In the genomic region with DNA sequence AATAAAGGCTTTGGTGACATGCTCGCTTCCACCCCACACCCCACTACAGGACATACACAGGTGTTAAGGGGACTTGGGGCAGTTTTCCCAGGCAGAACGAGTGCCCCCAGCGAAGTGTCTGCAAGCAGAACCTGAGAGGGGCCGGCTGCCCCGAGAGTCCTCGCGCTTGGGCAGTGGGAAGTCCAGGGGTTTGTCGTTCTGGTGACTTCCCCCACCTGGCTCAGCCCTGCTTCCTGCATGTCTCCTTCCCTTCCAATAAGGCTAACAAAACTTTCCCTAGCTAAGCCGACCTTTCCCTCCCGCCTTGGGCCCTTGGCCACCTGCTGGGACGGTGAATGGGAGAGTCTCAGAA, we compare ENCODE assay signal across 13 cellular contexts. TPM values are rescaled to one million over a fixed set of nuclear protein-coding genes. Genes with fewer than 3 reads are reported as not detected.
DNase-seq lines count a peak whose midpoint lies in the region; ATAC-seq and TF ChIP-seq lines count a peak whose summit lies in the region.
"Had no signal": no experiment of that assay in that cellular context is flagged by ENCODE, and none has a peak within 500 bp of the region (broad histone marks: within the 10 kb centered on the region; RNA-seq: fewer than 3 reads in every experiment).

No MANE protein-coding gene starts in this region.

- H3K27ac ChIP-seq in Panc1 (ENCODE audit: low read length): no peak overlapping the region
- H3K27ac ChIP-seq in iPS DF 6.9 (ENCODE audit: low read length): no peak overlapping the region
- H3K27ac ChIP-seq in parathyroid adenoma: no peak overlapping the region

- peaks cover 4% of the 10 kb centered on the region for H3K27me3 Mint-ChIP-seq in Caco-2 (ENCODE audit: insufficient read depth, unreplicated experiment)

- TF ChIP-seq CTCF in Caco-2 (IDR thresholded peaks at IDR 0.05; ENCODE audit: insufficient read depth in 1 of 2, low read depth in 1 of 2, low read length in 1 of 2, severe bottlenecking in 1 of 2, unreplicated experiment in 1 of 2) (no peak), Panc1 (IDR thresholded peaks at IDR 0.05) (no peak), parathyroid adenoma (IDR thresholded peaks at IDR 0.05) (no peak), GM20000 (IDR thresholded peaks at IDR 0.05; ENCODE audit: extremely low read depth, missing control alignments) (no peak)

- H3K9me3 Mint-ChIP-seq in Caco-2 (ENCODE audit: unreplicated experiment): no peaks in the 10 kb centered on the region
- H3K9me3 Mint-ChIP-seq: HFFc6; stimulated activated memory B cell treated with anti-CD40 and anti-IgM and Interleukin-4, amounts not matched to agents 10 μg/mL and 1 μg/mL and 100 μg/mL, for 72 hours had no signal

- BruUV-seq in Caco-2 (replicated peaks; lab: Mats Ljungman, UMichigan) (no TSS peak), Panc1 (replicated peaks; lab: Mats Ljungman, UMichigan) (no TSS peak)

- H3K4me1 ChIP-seq in Caco-2 (peaks cover 4% of the 10 kb centered on the region; the same call in 1 of the 2 replicates), Panc1 (ENCODE audit: control insufficient read depth, insufficient read depth, low read length) (peaks cover 3% of the 10 kb centered on the region; the same call in 1 of the 2 replicates), iPS DF 6.9 (ENCODE audit: control insufficient read depth, insufficient read depth, low read length) (peaks cover 2% of the 10 kb centered on the region), parathyroid adenoma (no peaks in the 10 kb centered on the region)

- H3K27ac Mint-ChIP-seq in Caco-2 (ENCODE audit: unreplicated experiment): no peak overlapping the region
- H3K27ac Mint-ChIP-seq: HFFc6; stimulated activated memory B cell treated with anti-CD40 and anti-IgM and Interleukin-4, amounts not matched to agents 10 μg/mL and 1 μg/mL and 100 μg/mL, for 72 hours had no signal

- no peaks in the 10 kb centered on the region for H3K79me2 ChIP-seq in parathyroid adenoma

- no peak overlapping the region for H2AFZ ChIP-seq in parathyroid adenoma

- POLR2A ChIA-PET in Caco-2 (lab: Charles Lee): no interaction called here
- POLR2A ChIA-PET in Panc1 (lab: Charles Lee): no interaction called here

- H3K36me3 ChIP-seq in Caco-2 (ENCODE audit: control insufficient read depth, insufficient read depth, low read length): no peaks in the 10 kb centered on the region
- H3K36me3 ChIP-seq in Panc1 (ENCODE audit: control insufficient read depth, insufficient read depth, low read length): no peaks in the 10 kb centered on the region
- no peaks in the 10 kb centered on the region for H3K36me3 ChIP-seq in iPS DF 6.9 (ENCODE audit: control insufficient read depth, insufficient read depth, low read length)
- no peaks in the 10 kb centered on the region for H3K36me3 ChIP-seq in parathyroid adenoma (ENCODE audit: control insufficient read depth, insufficient read depth, low read length)
- H3K36me3 ChIP-seq: MG63 had no signal

- no peak; the same call in 1 of the 2 replicates for ATAC-seq in Panc1
- no peak for ATAC-seq in HG02884 (IDR thresholded peaks at IDR 0.05; ENCODE audit: unreplicated experiment)

- no peaks in the 10 kb centered on the region for H3K9me3 ChIP-seq in Caco-2
- no peaks in the 10 kb centered on the region for H3K9me3 ChIP-seq in Panc1 (ENCODE audit: control insufficient read depth, insufficient read depth, low read depth, low read length)
- no peaks in the 10 kb centered on the region for H3K9me3 ChIP-seq in iPS DF 6.9 (ENCODE audit: control insufficient read depth, insufficient read depth, low read length)
- no peaks in the 10 kb centered on the region for H3K9me3 ChIP-seq in parathyroid adenoma (ENCODE audit: control insufficient read depth, low read length)
- H3K9me3 ChIP-seq: MG63 had no signal

- H3K9ac ChIP-seq in parathyroid adenoma: no peak overlapping the region

- CTCF ChIA-PET in Caco-2 (lab: Charles Lee): no interaction called here
- CTCF ChIA-PET in Panc1 (lab: Charles Lee): interaction anchor here (0.6 kb wide), 1 partner anchor 481 kb away, joined by 4 read pairs; no protein-coding TSS in a partner anchor

- peak overlapping the region; percentile 80 for H3K4me2 ChIP-seq in parathyroid adenoma (ENCODE audit: low read length)

- H3K4me3 Mint-ChIP-seq in Caco-2 (ENCODE audit: unreplicated experiment): peak overlapping the region; percentile 69
- H3K4me3 Mint-ChIP-seq: HFFc6 had no signal

- DNase-seq in Caco-2: peak in 1 of 2 experiments; percentile 7
- DNase-seq in Panc1 (ENCODE audit: low read depth, low spot score): no peak
- no peak for DNase-seq in iPS DF 6.9 (ENCODE audit: low read depth, low spot score)
- no peak for DNase-seq in kidney tubule cell (ENCODE audit: low spot score)
- no peak for DNase-seq in GM20000 (ENCODE audit: low spot score)
- no peak for DNase-seq in NCI-H2227 (lab: John Stamatoyannopoulos, UW; ENCODE audit: unreplicated experiment)
- DNase-seq: HFFc6; PC-3; stimulated activated CD4-positive, alpha-beta T cell treated with anti-CD3 and anti-CD28 coated beads, Interleukin-4, amount 100 ng/mL, for 24 hours had no signal

- no CpG with 5 or more reads among the region's 11 CpGs for WGBS in iPS DF 6.9 (ENCODE audit: insufficient coverage, insufficient read length)

- intact Hi-C loops in Caco-2 (cut with micrococcal nuclease; ENCODE audit: unreplicated experiment) (loop anchor here (1.0 to 10.0 kb wide), 2 partner anchors 66 to 125 kb away; partner anchors contain the start of gene CCDC186), Panc1 (cut with micrococcal nuclease; ENCODE audit: unreplicated experiment) (no loop called here)

- no peaks in the 10 kb centered on the region for H3K4me1 Mint-ChIP-seq in Caco-2 (ENCODE audit: low read depth, unreplicated experiment)

- H3K36me3 Mint-ChIP-seq in Caco-2 (ENCODE audit: insufficient read depth, unreplicated experiment): no peaks in the 10 kb centered on the region
- H3K36me3 Mint-ChIP-seq: stimulated activated memory B cell treated with anti-CD40 and anti-IgM and Interleukin-4, amounts not matched to agents 10 μg/mL and 1 μg/mL and 100 μg/mL, for 72 hours had no signal

- H3K27me3 ChIP-seq in Caco-2 (replicated peaks; ENCODE audit: control insufficient read depth, insufficient read depth, low read length) (no peaks in the 10 kb centered on the region; the same call in 1 of the 2 replicates), Panc1 (ENCODE audit: control insufficient read depth, insufficient read depth, low read length) (peaks cover 43% of the 10 kb centered on the region), iPS DF 6.9 (ENCODE audit: control insufficient read depth, insufficient read depth, low read length) (peaks cover 4% of the 10 kb centered on the region; the same call in 1 of the 2 replicates), parathyroid adenoma (ENCODE audit: control insufficient read depth, insufficient read depth, low read length) (no peaks in the 10 kb centered on the region)

- H3K4me3 ChIP-seq in Caco-2 (ENCODE audit: low read depth, low read length) (peak overlapping the region; percentile 61), Panc1 (ENCODE audit: low read depth in 2 of 2, low read length in 2 of 2) (peak overlapping the region; percentile 42 to 44), iPS DF 6.9 (ENCODE audit: low read length) (peak overlapping the region; percentile 51; the same call in 1 of the 2 replicates), parathyroid adenoma (ENCODE audit: low read depth, low read length) (no peak overlapping the region)

- in situ Hi-C loops in Panc1 (cut with HindIII; ENCODE audit: low pct_unique_long_range_greater_than_20kb, low sequenced_read_pairs): no loop called here

RNA-seq across cellular contexts. Expression of gene VWA2, which starts 0.9 kb away (rescaled TPM):
- total RNA-seq in Caco-2 (2022): 1.2 and 1.3 TPM in 2 replicates
- total RNA-seq in Panc1 (2021; ENCODE audit: unreplicated experiment): 0.77 TPM
- 0.55 TPM for polyA plus RNA-seq in Panc1 (2012; ENCODE audit: insufficient read length)
- total RNA-seq: PC-3 had no signal
